ENCODE assay signal across 8 cellular contexts in the genomic region with DNA sequence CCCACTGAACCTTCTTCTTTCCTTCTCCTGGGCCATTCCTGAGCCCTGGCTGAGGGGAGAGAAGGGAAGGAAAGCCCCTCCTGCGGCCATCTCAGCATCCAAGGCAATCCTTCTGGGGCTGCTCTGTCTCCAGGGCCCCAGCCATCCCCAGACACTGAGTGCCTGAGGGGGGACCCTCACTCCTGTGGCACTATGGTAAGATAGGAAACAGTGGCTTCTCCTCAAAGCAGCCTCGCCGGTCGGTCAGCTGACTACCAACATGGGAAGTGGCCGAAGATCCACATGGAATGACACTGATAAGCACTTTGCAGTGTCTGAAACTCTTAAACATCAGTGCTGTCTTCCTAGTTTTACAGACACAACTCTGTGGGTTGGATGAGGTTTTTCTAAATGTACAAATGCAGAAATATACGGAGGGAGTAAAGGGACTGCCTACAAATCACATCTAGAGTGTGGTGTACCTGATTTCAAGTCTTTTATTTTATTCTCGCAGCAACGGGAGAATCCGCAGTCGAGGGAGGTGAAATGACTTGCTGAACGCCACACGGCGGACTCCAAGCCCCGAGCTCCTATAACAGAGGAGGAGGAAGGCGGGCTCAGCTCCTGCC. TPM values are rescaled to one million over a fixed set of nuclear protein-coding genes. Genes with fewer than 3 reads are reported as not detected.
A peak's percentile ranks its signal among the peaks of the same experiment; 100 is the strongest.
DNase-seq lines count a peak whose midpoint lies in the region; ATAC-seq, FAIRE-seq and TF ChIP-seq lines count a peak whose summit lies in the region.

No MANE protein-coding gene starts in this region.

- H3K27ac Mint-ChIP-seq in IgD-negative memory B cell (peak overlapping the region in 1 of 3 donors; percentile 18), natural killer cell (peak overlapping the region in 1 of 2 donors; percentile 58)

- peak overlapping the region; percentile 65; the same call in 1 of the 2 replicates for H3K27ac ChIP-seq in BLaER1

- H3K9ac ChIP-seq in BLaER1, result peak overlapping the region; percentile 76

- H3K27me3 Mint-ChIP-seq in IgD-negative memory B cell (peaks cover 38% of the 10 kb centered on the region), natural killer cell (ENCODE audit: low read depth in 2 of 2) (peaks cover 29 to 36% of the 10 kb centered on the region in 2 donors)

- no peaks in the 10 kb centered on the region for H3K9me3 ChIP-seq in BLaER1

- H3K4me3 Mint-ChIP-seq in IgD-negative memory B cell (peak overlapping the region; percentile 82 to 93 (median 84)), natural killer cell (peak overlapping the region; percentile 90)

- H3K36me3 Mint-ChIP-seq in IgD-negative memory B cell (peaks cover 1% of the 10 kb centered on the region), natural killer cell (no peaks in the 10 kb centered on the region)

- H3K4me1 Mint-ChIP-seq in IgD-negative memory B cell (peaks cover 9 to 12% (median 9%) of the 10 kb centered on the region in 3 donors), natural killer cell (peaks cover 12 to 25% of the 10 kb centered on the region in 2 donors)

- H4K20me1 ChIP-seq in BLaER1, result peaks cover 37% of the 10 kb centered on the region

- no peaks in the 10 kb centered on the region for H3K36me3 ChIP-seq in BLaER1
- no peaks in the 10 kb centered on the region for H3K36me3 ChIP-seq in bronchial epithelial cell (ENCODE audit: control insufficient read depth, insufficient read depth, low read length)

- H3K27me3 ChIP-seq in BLaER1 (peaks cover 59% of the 10 kb centered on the region), bronchial epithelial cell (ENCODE audit: control insufficient read depth, insufficient read depth, low read length) (peaks cover 18% of the 10 kb centered on the region)

- intact Hi-C loops in natural killer cell (cut with micrococcal nuclease), result no loop called here

- no peak for DNase-seq in bronchial epithelial cell (ENCODE audit: low read depth)
- no peak for DNase-seq in natural killer cell
- no peak for DNase-seq in stimulated activated CD4-positive, alpha-beta T cell treated with anti-CD3 and anti-CD28 coated beads, Interleukin-15, amount 100 ng/mL, for 24 hours
- no peak for DNase-seq in pons (ENCODE audit: low spot score)

- ATAC-seq in natural killer cell, result no peak
- no peak for ATAC-seq in HG03175 (IDR thresholded peaks at IDR 0.05; ENCODE audit: unreplicated experiment)
- ATAC-seq in HG02938 (IDR thresholded peaks at IDR 0.05; ENCODE audit: unreplicated experiment), result no peak

- peak overlapping the region; percentile 74 for H3K4me3 ChIP-seq in BLaER1
- peak overlapping the region; percentile 47 for H3K4me3 ChIP-seq in bronchial epithelial cell (ENCODE audit: low read depth, low read length)

- H3K4me2 ChIP-seq in BLaER1, result peak overlapping the region; percentile 96

- peaks cover 59% of the 10 kb centered on the region for H3K4me1 ChIP-seq in BLaER1

- TF ChIP-seq CTCF in bronchial epithelial cell (IDR thresholded peaks at IDR 0.05; ENCODE audit: insufficient read depth, low read length, severe bottlenecking) (no peak), natural killer cell (IDR thresholded peaks at IDR 0.05) (no peak)

- H3K9me3 Mint-ChIP-seq in IgD-negative memory B cell (no peaks in the 10 kb centered on the region), natural killer cell (no peaks in the 10 kb centered on the region)

- no peak for FAIRE-seq in bronchial epithelial cell (lab: Jason Lieb, UNC)

RNA-seq across cellular contexts. Expression of gene ITPKA, which starts 1.0 kb away (rescaled TPM):
- polyA plus RNA-seq in IgD-negative memory B cell, result not detected
- total RNA-seq in bronchial epithelial cell (0.79 and 3.1 TPM in 2 replicates), natural killer cell (not detected)

RNA-seq across cellular contexts. Expression of gene LTK, which starts 20.9 kb away (rescaled TPM):
- 2.0 TPM for polyA plus RNA-seq in IgD-negative memory B cell
- total RNA-seq in bronchial epithelial cell (0.13 TPM in 1 of 2 replicates, not detected in the other), natural killer cell (1 to 10 TPM in 2 of 3 donors, under 1 TPM in 1; 0.56 to 4.9 (median 1.7) TPM)

RNA-seq across cellular contexts. Expression of gene RPAP1, which starts 51.4 kb away (rescaled TPM):
- 15.3 TPM for polyA plus RNA-seq in IgD-negative memory B cell
- total RNA-seq in bronchial epithelial cell, result 10.3 and 12.0 TPM in 2 replicates
- total RNA-seq in natural killer cell, result 10 to 100 TPM; 21.2 to 27.7 (median 27.4) TPM
